ENCODE assay signal across 26 cellular contexts in genomic region chr4:94168321-94168720, GRCh38.
"Had no signal": no experiment of that assay in that cellular context is flagged by ENCODE, and none has a peak within 500 bp of the region (broad histone marks: within the 10 kb centered on the region; RNA-seq: fewer than 3 reads in every experiment).

No MANE protein-coding gene starts in this region.

- H3K27me3 ChIP-seq: adrenal gland, ascending aorta, breast epithelium, left lung, right lobe of liver, testis, transverse colon had no signal

- H3K27ac Mint-ChIP-seq: activated CD4-positive, alpha-beta T cell treated with anti-CD3 and anti-CD28 coated beads for 36 hours; activated CD8-positive, alpha-beta memory T cell treated with anti-CD3 and anti-CD28 coated beads, Interleukin-2, amount 10 ng/mL, durations not matched to agents 7 days and 5 days; activated CD8-positive, alpha-beta T cell treated with anti-CD3 and anti-CD28 coated beads, Interleukin-2, amount 10 ng/mL, durations not matched to agents 7 days and 5 days; activated naive CD8-positive, alpha-beta T cell; activated T-cell treated with anti-CD3 and anti-CD28 coated beads, Interleukin-2, amount 50 U/mL, for 72 hours; nephron; T-helper 2 cell treated with Interferon-gamma antibody and Interleukin-4, amounts not matched to agents 5 μg/mL and 100 μg/mL, for 36 hours had no signal

- H3K4me1 ChIP-seq: adrenal gland, ascending aorta, breast epithelium, heart left ventricle, left lung, lower lobe of right lung, right lobe of liver, testis, transverse colon had no signal

- H3K36me3 Mint-ChIP-seq: activated CD8-positive, alpha-beta memory T cell treated with anti-CD3 and anti-CD28 coated beads, Interleukin-2, amount 10 ng/mL, durations not matched to agents 7 days and 5 days; activated naive CD8-positive, alpha-beta T cell had no signal

- H3K27me3 Mint-ChIP-seq: activated CD8-positive, alpha-beta memory T cell treated with anti-CD3 and anti-CD28 coated beads, Interleukin-2, amount 10 ng/mL, durations not matched to agents 7 days and 5 days had no signal

- DNase-seq: activated CD4-positive, alpha-beta T cell treated with anti-CD3 and anti-CD28 coated beads for 36 hours; activated CD4-positive, CD25-positive, alpha-beta regulatory T cell; activated CD8-positive, alpha-beta memory T cell treated with anti-CD3 and anti-CD28 coated beads, Interleukin-2, amount 10 ng/mL, durations not matched to agents 7 days and 5 days; activated CD8-positive, alpha-beta T cell treated with anti-CD3 and anti-CD28 coated beads, Interleukin-2, amount 10 ng/mL, durations not matched to agents 7 days and 5 days; activated naive CD4-positive, alpha-beta T cell treated with Interleukin-2 at 50 U/mL for 16 hours; activated T-cell treated with anti-CD3 and anti-CD28 coated beads, Interleukin-2, amount 50 U/mL, for 72 hours; adrenal gland; effector memory CD4-positive, alpha-beta T cell; heart left ventricle; lower lobe of right lung; mesenchymal stem cell; right lobe of liver; stimulated activated CD4-positive, alpha-beta T cell treated with anti-CD3 and anti-CD28 coated beads, Interleukin-12 subunit alpha, Interleukin-12 subunit beta, amount 100 ng/mL, for 4 hours; stimulated activated CD4-positive, alpha-beta T cell treated with anti-CD3 and anti-CD28 coated beads, Interleukin-4, amount 100 ng/mL, for 1 hour; stimulated activated naive CD8-positive, alpha-beta T cell treated with anti-CD3 and anti-CD28 coated beads, Interleukin-15, Interleukin-2, amounts not matched to agents 100 U/mL and 50 U/mL, for 24 hours; T-helper 1 cell; testis; transverse colon had no signal

- H3K27ac ChIP-seq: adrenal gland, ascending aorta, breast epithelium, heart left ventricle, left lung, lower lobe of right lung, right lobe of liver, skin epidermis, testis, transverse colon had no signal

- H3K4me3 ChIP-seq: adrenal gland, ascending aorta, breast epithelium, heart left ventricle, left lung, lower lobe of right lung, right lobe of liver, skin epidermis, testis, transverse colon had no signal

- H3K4me3 Mint-ChIP-seq: activated CD4-positive, alpha-beta T cell treated with anti-CD3 and anti-CD28 coated beads for 36 hours; activated CD8-positive, alpha-beta memory T cell treated with anti-CD3 and anti-CD28 coated beads, Interleukin-2, amount 10 ng/mL, durations not matched to agents 7 days and 5 days; activated CD8-positive, alpha-beta T cell treated with anti-CD3 and anti-CD28 coated beads, Interleukin-2, amount 10 ng/mL, durations not matched to agents 7 days and 5 days; activated naive CD8-positive, alpha-beta T cell; activated T-cell treated with anti-CD3 and anti-CD28 coated beads, Interleukin-2, amount 50 U/mL, for 72 hours; central memory CD8-positive, alpha-beta T cell; nephron; T-helper 2 cell treated with Interferon-gamma antibody and Interleukin-4, amounts not matched to agents 5 μg/mL and 100 μg/mL, for 36 hours had no signal

- H3K9me3 Mint-ChIP-seq: central memory CD8-positive, alpha-beta T cell; T-helper 2 cell treated with Interferon-gamma antibody and Interleukin-4, amounts not matched to agents 5 μg/mL and 100 μg/mL, for 36 hours had no signal

- H3K4me1 Mint-ChIP-seq: activated CD4-positive, alpha-beta T cell treated with anti-CD3 and anti-CD28 coated beads for 36 hours; activated CD8-positive, alpha-beta memory T cell treated with anti-CD3 and anti-CD28 coated beads, Interleukin-2, amount 10 ng/mL, durations not matched to agents 7 days and 5 days; central memory CD8-positive, alpha-beta T cell; nephron had no signal

- H3K9me3 ChIP-seq: adrenal gland, ascending aorta, heart left ventricle, lower lobe of right lung, right lobe of liver, testis, transverse colon had no signal
